ENCODE assay signal across 16 cellular contexts in the genomic region with DNA sequence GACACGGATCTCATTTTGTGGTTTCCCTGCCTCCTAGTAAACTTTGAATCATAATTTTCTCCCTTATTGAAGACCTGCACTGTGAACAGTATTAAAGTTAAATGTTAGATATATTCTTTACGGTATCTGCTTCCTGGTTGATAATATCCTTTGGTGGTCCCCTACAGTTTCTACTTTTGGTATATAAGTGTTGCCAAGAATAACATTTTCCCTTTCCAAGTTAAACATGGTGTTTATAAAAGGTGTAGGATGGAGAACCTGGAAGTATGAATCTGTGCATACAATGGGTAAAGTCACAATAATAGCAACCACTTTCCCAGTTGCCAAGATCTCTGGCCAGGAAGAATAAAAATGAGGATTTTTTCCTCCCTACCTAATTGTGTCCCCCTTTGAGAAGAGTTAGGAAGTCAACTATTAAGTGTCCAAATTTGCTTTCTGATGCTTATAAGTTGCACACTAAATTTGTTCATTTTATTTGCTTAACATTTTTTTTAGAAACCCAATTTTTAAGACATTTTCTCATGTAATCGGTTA.
"Had no signal": no experiment of that assay in that cellular context is flagged by ENCODE, and none has a peak within 500 bp of the region (broad histone marks: within the 10 kb centered on the region; RNA-seq: fewer than 3 reads in every experiment).

No MANE protein-coding gene starts in this region.

- H3K36me3 ChIP-seq: ovary had no signal

- DNase-seq: activated CD4-positive, alpha-beta T cell treated with anti-CD3 and anti-CD28 coated beads, Interleukin-2, amount 50 U/mL, for 48 hours; activated CD4-positive, CD25-positive, alpha-beta regulatory T cell treated with anti-CD3 and anti-CD28 coated beads, Interleukin-2, amount 50 U/mL, for 72 hours; activated CD8-positive, alpha-beta memory T cell treated with anti-CD3 and anti-CD28 coated beads, Interleukin-2, amount 10 ng/mL, durations not matched to agents 7 days and 5 days; activated gamma-delta T cell; activated T-cell treated with anti-CD3 and anti-CD28 coated beads, Interleukin-2, amount 50 U/mL, for 4 hours; amygdala; effector memory CD4-positive, alpha-beta T cell; glutamatergic neuron; mesendoderm; ovary; SIG-M5; stimulated activated CD4-positive, alpha-beta T cell treated with anti-CD3 and anti-CD28 coated beads, Interleukin-1b, Interleukin-23, amount 100 ng/mL, for 48 hours; stimulated activated naive B cell treated with anti-CD40 and anti-IgM and Interleukin-4, amounts not matched to agents 10 μg/mL and 1 μg/mL and 100 μg/mL, for 72 hours; substantia nigra had no signal

- H3K27ac ChIP-seq: ovary had no signal

- H3K27me3 ChIP-seq: ovary had no signal

- H3K9me3 ChIP-seq: ovary had no signal

- H3K4me3 ChIP-seq: ovary, skin epidermis had no signal

- ATAC-seq: activated CD8-positive, alpha-beta memory T cell treated with anti-CD3 and anti-CD28 coated beads, Interleukin-2, amount 10 ng/mL, durations not matched to agents 7 days and 5 days; activated T-cell treated with anti-CD3 and anti-CD28 coated beads, Interleukin-2, amount 50 U/mL, for 4 hours; left lobe of liver; stimulated activated naive B cell treated with anti-CD40 and anti-IgM and Interleukin-4, amounts not matched to agents 10 μg/mL and 1 μg/mL and 100 μg/mL, for 72 hours had no signal
